In genomic region chr22:46195487-46196165, GRCh38 we compare ENCODE assay signal across 25 cellular contexts. TPM values are rescaled to one million over a fixed set of nuclear protein-coding genes. Genes with fewer than 3 reads are reported as not detected.
DNase-seq lines count a peak whose midpoint lies in the region; ATAC-seq and TF ChIP-seq lines count a peak whose summit lies in the region.
"Had no signal": no experiment of that assay in that cellular context is flagged by ENCODE, and none has a peak within 500 bp of the region (broad histone marks: within the 10 kb centered on the region; RNA-seq: fewer than 3 reads in every experiment).

No MANE protein-coding gene starts in this region.

- H3K4me2 ChIP-seq in DND-41 (ENCODE audit: insufficient read depth, low read length): no peak overlapping the region
- H3K4me2 ChIP-seq in neural progenitor cell: no peak overlapping the region

- TF ChIP-seq CTCF in DND-41 (IDR thresholded peaks at IDR 0.05; ENCODE audit: borderline replicate concordance, extremely low read depth, low read length, poor library complexity, severe bottlenecking): no peak
- TF ChIP-seq CTCF in WTC11 (IDR thresholded peaks at IDR 0.05): no peak
- no peak for TF ChIP-seq CTCF in right atrium auricular region (IDR thresholded peaks at IDR 0.05)
- no peak for TF ChIP-seq CTCF in neural progenitor cell (IDR thresholded peaks at IDR 0.05)
- no peak for TF ChIP-seq CTCF in MCF 10A (IDR thresholded peaks at IDR 0.05; ENCODE audit: unreplicated experiment)

- no peaks in the 10 kb centered on the region; the same call in 1 of the 2 replicates for H3K27me3 Mint-ChIP-seq in WTC11 (ENCODE audit: low read depth)
- H3K27me3 Mint-ChIP-seq in neural progenitor cell (ENCODE audit: insufficient read depth, low read depth): no peaks in the 10 kb centered on the region
- H3K27me3 Mint-ChIP-seq in MCF 10A (ENCODE audit: insufficient read depth, unreplicated experiment): no peaks in the 10 kb centered on the region
- H3K27me3 Mint-ChIP-seq: CD8-positive, alpha-beta memory T cell had no signal

- H3K27ac Mint-ChIP-seq in WTC11: peak overlapping the region; percentile 71; the same call in 1 of the 2 replicates
- H3K27ac Mint-ChIP-seq in neural progenitor cell: no peak overlapping the region
- H3K27ac Mint-ChIP-seq in MCF 10A (ENCODE audit: low read depth, unreplicated experiment): no peak overlapping the region
- H3K27ac Mint-ChIP-seq: activated naive CD4-positive, alpha-beta T cell treated with anti-CD3 and anti-CD28 coated beads, Interleukin-2, amount 10 ng/mL, durations not matched to agents 7 days and 5 days; mesothelial cell of epicardium had no signal

- H3K4me1 ChIP-seq in DND-41 (ENCODE audit: insufficient read depth, low read length) (0 out of 2 replicates have a peak, but pooled peaks cover 3% of the 10 kb centered on the region), right atrium auricular region (peaks cover 0 to 20% of the 10 kb centered on the region in 2 donors), neural progenitor cell (no peaks in the 10 kb centered on the region)

- no TSS peak for BruUV-seq in MCF 10A (replicated peaks; lab: Mats Ljungman, UMichigan)

- no peaks in the 10 kb centered on the region for H3K36me3 Mint-ChIP-seq in WTC11
- H3K36me3 Mint-ChIP-seq in neural progenitor cell: peaks cover 5% of the 10 kb centered on the region
- peaks cover 17% of the 10 kb centered on the region for H3K36me3 Mint-ChIP-seq in MCF 10A (ENCODE audit: insufficient read depth, unreplicated experiment)

- DNase-seq in DND-41 (no peak), WTC11 (ENCODE audit: low spot score) (no peak), right atrium auricular region (ENCODE audit: low spot score) (no peak), neural progenitor cell (ENCODE audit: low spot score) (no peak), epidermal melanocyte (ENCODE audit: insufficient read length, low spot score) (no peak), MCF 10A (ENCODE audit: unreplicated experiment) (no peak)
- DNase-seq: activated CD8-positive, alpha-beta memory T cell treated with anti-CD3 and anti-CD28 coated beads for 24 hours; activated naive CD4-positive, alpha-beta T cell treated with anti-CD3 and anti-CD28 coated beads, Interleukin-2, amount 10 ng/mL, durations not matched to agents 7 days and 5 days; activated T-cell treated with anti-CD3 and anti-CD28 coated beads, Interleukin-2, amount 50 U/mL, for 48 hours; CD8-positive, alpha-beta memory T cell; DMS79; Kasumi-1; NCI-H1105 treated with DMSO at 0.1 percent for 48 hours; NCI-H82; PC-3; stimulated activated CD4-positive, alpha-beta T cell treated with anti-CD3 and anti-CD28 coated beads, Interleukin-12 subunit alpha, Interleukin-12 subunit beta, amount 100 ng/mL, for 4 hours; stimulated activated CD8-positive, alpha-beta memory T cell treated with anti-CD3 and anti-CD28 coated beads, Interleukin-4, amount 100 ng/mL, for 48 hours; T1000; testis had no signal

- H2AFZ ChIP-seq in DND-41 (ENCODE audit: low read depth, low read length) (no peak overlapping the region), neural progenitor cell (replicated peaks) (no peak overlapping the region)

- H3K4me3 ChIP-seq in DND-41 (ENCODE audit: low read depth in 1 of 2, low read length in 2 of 2): no peak overlapping the region
- H3K4me3 ChIP-seq in right atrium auricular region: no peak overlapping the region
- no peak overlapping the region for H3K4me3 ChIP-seq in neural progenitor cell
- H3K4me3 ChIP-seq: SK-N-MC, testis had no signal

- H3K9ac ChIP-seq in DND-41 (ENCODE audit: low read depth, low read length) (no peak overlapping the region), neural progenitor cell (no peak overlapping the region)

- no peaks in the 10 kb centered on the region for H3F3A ChIP-seq in neural progenitor cell (ENCODE audit: low read depth)

- H3K27me3 ChIP-seq in DND-41 (ENCODE audit: insufficient read depth, low read length, poor library complexity) (no peaks in the 10 kb centered on the region), right atrium auricular region (no peaks in the 10 kb centered on the region), neural progenitor cell (no peaks in the 10 kb centered on the region)
- H3K27me3 ChIP-seq: neutrophil, testis had no signal

- peaks cover 8% of the 10 kb centered on the region; the same call in 1 of the 2 replicates for H3K79me2 ChIP-seq in DND-41 (ENCODE audit: insufficient read depth, low read length)
- no peaks in the 10 kb centered on the region for H3K79me2 ChIP-seq in neural progenitor cell (ENCODE audit: low read depth)

- peaks cover 38% of the 10 kb centered on the region for H3K36me3 ChIP-seq in DND-41 (ENCODE audit: insufficient read depth, low read length)
- H3K36me3 ChIP-seq in right atrium auricular region: peaks cover 23% of the 10 kb centered on the region
- H3K36me3 ChIP-seq in neural progenitor cell: no peaks in the 10 kb centered on the region

- ATAC-seq in DND-41 (ENCODE audit: insufficient read depth, low read depth): no peak
- no peak for ATAC-seq in WTC11
- no peak for ATAC-seq in GM18517 (IDR thresholded peaks at IDR 0.05; ENCODE audit: unreplicated experiment)
- ATAC-seq in GM21360 (IDR thresholded peaks at IDR 0.05; ENCODE audit: unreplicated experiment): no peak
- ATAC-seq: activated CD4-positive, CD25-positive, alpha-beta regulatory T cell treated with anti-CD3 and anti-CD28 coated beads, Interleukin-2, amount 50 U/mL, for 24 hours; PC-3 had no signal

- H3K27ac ChIP-seq in DND-41 (ENCODE audit: low read length): peak overlapping the region; percentile 53; the same call in 1 of the 2 replicates
- H3K27ac ChIP-seq in right atrium auricular region: peak overlapping the region; percentile 68 to 85
- no peak overlapping the region for H3K27ac ChIP-seq in neural progenitor cell
- H3K27ac ChIP-seq: neutrophil, SK-N-MC, testis had no signal

- intact Hi-C loops in MCF 10A (cut with micrococcal nuclease): no loop called here

- H4K20me1 ChIP-seq in DND-41 (ENCODE audit: insufficient read depth, low read length) (peaks cover 3% of the 10 kb centered on the region; the same call in 1 of the 2 replicates), neural progenitor cell (ENCODE audit: low read depth) (no peaks in the 10 kb centered on the region)

- H3K4me1 Mint-ChIP-seq in WTC11 (peaks cover 6% of the 10 kb centered on the region; the same call in 1 of the 2 replicates), neural progenitor cell (no peaks in the 10 kb centered on the region), MCF 10A (ENCODE audit: insufficient read depth, unreplicated experiment) (no peaks in the 10 kb centered on the region)
- H3K4me1 Mint-ChIP-seq: activated naive CD4-positive, alpha-beta T cell treated with anti-CD3 and anti-CD28 coated beads, Interleukin-2, amount 10 ng/mL, durations not matched to agents 7 days and 5 days; mesothelial cell of epicardium had no signal

- peaks cover 5% of the 10 kb centered on the region for H3K9me3 Mint-ChIP-seq in WTC11
- H3K9me3 Mint-ChIP-seq in neural progenitor cell: no peaks in the 10 kb centered on the region
- H3K9me3 Mint-ChIP-seq in MCF 10A (ENCODE audit: unreplicated experiment): no peaks in the 10 kb centered on the region
- H3K9me3 Mint-ChIP-seq: activated naive CD4-positive, alpha-beta T cell treated with anti-CD3 and anti-CD28 coated beads, Interleukin-2, amount 10 ng/mL, durations not matched to agents 7 days and 5 days; CD8-positive, alpha-beta memory T cell had no signal

- H3K4me3 Mint-ChIP-seq in WTC11 (no peak overlapping the region), neural progenitor cell (peak overlapping the region; percentile 72), MCF 10A (ENCODE audit: unreplicated experiment) (no peak overlapping the region)
- H3K4me3 Mint-ChIP-seq: activated naive CD4-positive, alpha-beta T cell treated with anti-CD3 and anti-CD28 coated beads, Interleukin-2, amount 10 ng/mL, durations not matched to agents 7 days and 5 days; CD8-positive, alpha-beta memory T cell; mesothelial cell of epicardium had no signal

- no peaks in the 10 kb centered on the region for H3K9me3 ChIP-seq in DND-41 (ENCODE audit: insufficient read depth, low read length, severe bottlenecking)
- H3K9me3 ChIP-seq in right atrium auricular region: no peaks in the 10 kb centered on the region
- H3K9me3 ChIP-seq in neural progenitor cell (ENCODE audit: low read depth): no peaks in the 10 kb centered on the region
- H3K9me3 ChIP-seq: neutrophil, testis had no signal

- POLR2A ChIA-PET in WTC11 (lab: Charles Lee) (no interaction called here), MCF 10A (lab: Yijun Ruan, JAX) (no interaction called here)

- CTCF ChIA-PET in WTC11 (lab: Charles Lee): no interaction called here
- CTCF ChIA-PET in MCF 10A (lab: Yijun Ruan, JAX): interaction anchor here (1.0 kb wide), 1 partner anchor 172 kb away, joined by 4 read pairs; no protein-coding TSS in a partner anchor

TF ChIP-seq in WTC11, 78 proteins besides CTCF, POLR2A, EP300 and RAD21:
- TF ChIP-seq CBFB (CRISPR knock-in tag; IDR thresholded peaks at IDR 0.05; ENCODE audit: low read depth) (no peak), ZMAT4 (CRISPR knock-in tag; IDR thresholded peaks at IDR 0.05) (no peak), GRHL2 (CRISPR knock-in tag; IDR thresholded peaks at IDR 0.05; ENCODE audit: insufficient replicate concordance, severe bottlenecking) (no peak), FOXP1 (CRISPR knock-in tag; IDR thresholded peaks at IDR 0.05; ENCODE audit: borderline replicate concordance) (no peak), ZNF219 (CRISPR knock-in tag; IDR thresholded peaks at IDR 0.05; ENCODE audit: borderline replicate concordance) (no peak)

RNA-seq across cellular contexts. Expression of gene PPARA, which starts 45.3 kb away (rescaled TPM):
- total RNA-seq in WTC11 (2021): 8.5 to 10.1 TPM (median 9.3 TPM) in 3 replicates
- 10 to 100 TPM; 48.4 to 67.1 TPM for total RNA-seq in right atrium auricular region
- total RNA-seq in neural progenitor cell (ENCODE audit: low replicate concordance): 5.2 and 5.4 TPM in 2 replicates
- total RNA-seq in MCF 10A (2022): 8.0 and 10.1 TPM in 2 replicates

RNA-seq across cellular contexts. Expression of gene CDPF1, which starts 54.5 kb away (rescaled TPM):
- total RNA-seq in WTC11 (2021) (11.3 to 11.7 TPM (median 11.5 TPM) in 3 replicates), right atrium auricular region (10 to 100 TPM in 1 of 2 donors, 1 to 10 TPM in 1; 9.7 to 11.9 TPM), neural progenitor cell (ENCODE audit: low replicate concordance) (6.7 and 22.8 TPM in 2 replicates), MCF 10A (2022) (6.3 and 9.0 TPM in 2 replicates)
